Comparison of ENCODE assay signal across 1 cellular context in genomic region chr3:105869531-105869833, GRCh38.
TF ChIP-seq lines count a peak whose summit lies in the region.

No MANE protein-coding gene starts in this region.

TF ChIP-seq in HepG2, 621 proteins besides CTCF, POLR2A, EP300 and RAD21 (continued from another document):
- TF ChIP-seq, protein P1, sequence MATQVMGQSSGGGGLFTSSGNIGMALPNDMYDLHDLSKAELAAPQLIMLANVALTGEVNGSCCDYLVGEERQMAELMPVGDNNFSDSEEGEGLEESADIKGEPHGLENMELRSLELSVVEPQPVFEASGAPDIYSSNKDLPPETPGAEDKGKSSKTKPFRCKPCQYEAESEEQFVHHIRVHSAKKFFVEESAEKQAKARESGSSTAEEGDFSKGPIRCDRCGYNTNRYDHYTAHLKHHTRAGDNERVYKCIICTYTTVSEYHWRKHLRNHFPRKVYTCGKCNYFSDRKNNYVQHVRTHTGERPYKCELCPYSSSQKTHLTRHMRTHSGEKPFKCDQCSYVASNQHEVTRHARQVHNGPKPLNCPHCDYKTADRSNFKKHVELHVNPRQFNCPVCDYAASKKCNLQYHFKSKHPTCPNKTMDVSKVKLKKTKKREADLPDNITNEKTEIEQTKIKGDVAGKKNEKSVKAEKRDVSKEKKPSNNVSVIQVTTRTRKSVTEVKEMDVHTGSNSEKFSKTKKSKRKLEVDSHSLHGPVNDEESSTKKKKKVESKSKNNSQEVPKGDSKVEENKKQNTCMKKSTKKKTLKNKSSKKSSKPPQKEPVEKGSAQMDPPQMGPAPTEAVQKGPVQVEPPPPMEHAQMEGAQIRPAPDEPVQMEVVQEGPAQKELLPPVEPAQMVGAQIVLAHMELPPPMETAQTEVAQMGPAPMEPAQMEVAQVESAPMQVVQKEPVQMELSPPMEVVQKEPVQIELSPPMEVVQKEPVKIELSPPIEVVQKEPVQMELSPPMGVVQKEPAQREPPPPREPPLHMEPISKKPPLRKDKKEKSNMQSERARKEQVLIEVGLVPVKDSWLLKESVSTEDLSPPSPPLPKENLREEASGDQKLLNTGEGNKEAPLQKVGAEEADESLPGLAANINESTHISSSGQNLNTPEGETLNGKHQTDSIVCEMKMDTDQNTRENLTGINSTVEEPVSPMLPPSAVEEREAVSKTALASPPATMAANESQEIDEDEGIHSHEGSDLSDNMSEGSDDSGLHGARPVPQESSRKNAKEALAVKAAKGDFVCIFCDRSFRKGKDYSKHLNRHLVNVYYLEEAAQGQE (IDR thresholded peaks at IDR 0.05; ENCODE audit: borderline replicate concordance in 1 of 2, low read depth in 1 of 2, low read length in 2 of 2): peak in 1 of 2 experiments; percentile 79; a peak in 2 of 4 replicates
TF ChIP-seq in HepG2: peak in this region for 18.
